Comparison of ENCODE assay signal across 35 cellular contexts in the genomic region with DNA sequence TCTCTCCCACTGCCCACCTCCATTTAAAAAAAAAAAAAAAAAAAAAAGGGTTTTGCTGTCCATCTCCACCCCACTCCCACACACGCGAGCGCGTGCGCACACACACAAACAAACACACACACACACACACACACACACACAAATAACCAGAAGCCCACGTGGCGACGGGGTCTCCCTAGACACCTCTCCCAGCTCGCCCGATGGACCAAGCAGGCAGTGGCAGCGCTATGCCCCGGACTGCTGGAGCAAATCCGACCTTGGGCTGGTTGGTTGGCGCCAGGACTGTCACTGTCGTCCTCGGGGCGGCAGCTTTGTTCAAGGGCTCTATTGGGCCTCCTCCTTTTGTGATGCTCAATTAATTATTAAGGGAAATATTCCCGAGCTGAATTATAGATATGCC. TPM values are rescaled to one million over a fixed set of nuclear protein-coding genes. Genes with fewer than 3 reads are reported as not detected.
"Had no signal": no experiment of that assay in that cellular context is flagged by ENCODE, and none has a peak within 500 bp of the region (broad histone marks: within the 10 kb centered on the region; RNA-seq: fewer than 3 reads in every experiment).

No MANE protein-coding gene starts in this region.

- DNase-seq: activated B cell treated with CpG ODN at 0.5 μM for 24 hours; activated CD4-positive, alpha-beta T cell treated with anti-CD3 and anti-CD28 coated beads, Interleukin-2, amount 50 U/mL, for 1 hour; activated CD8-positive, alpha-beta T cell treated with anti-CD3 and anti-CD28 coated beads for 36 hours; activated naive CD4-positive, alpha-beta T cell; activated T-cell treated with anti-CD3 and anti-CD28 coated beads, Interleukin-2, amount 50 U/mL, for 4 hours; dermis blood vessel endothelial cell; effector CD4-positive, alpha-beta T cell; esophagus squamous epithelium; foreskin melanocyte; lower lobe of right lung; mesenchymal stem cell; naive thymus-derived CD8-positive, alpha-beta T cell; sigmoid colon; small intestine; stimulated activated CD4-positive, alpha-beta T cell treated with anti-CD3 and anti-CD28 coated beads, Interleukin-4, amount 100 ng/mL, for 4 hours; stimulated activated CD8-positive, alpha-beta memory T cell treated with anti-CD3 and anti-CD28 coated beads, Interleukin-4, amount 100 ng/mL, for 48 hours; stimulated activated naive CD8-positive, alpha-beta T cell treated with anti-CD3 and anti-CD28 coated beads, Interleukin-15, amount 100 ng/mL, for 72 hours; substantia nigra had no signal

- H3K27me3 ChIP-seq: vagina had no signal

- ATAC-seq: activated CD8-positive, alpha-beta T cell treated with anti-CD3 and anti-CD28 coated beads for 36 hours; activated naive CD4-positive, alpha-beta T cell treated with anti-CD3 and anti-CD28 coated beads, Interleukin-2, amount 50 U/mL, for 72 hours; activated T-cell treated with anti-CD3 and anti-CD28 coated beads, Interleukin-2, amount 50 U/mL, for 4 hours; left lobe of liver; lower lobe of right lung; naive thymus-derived CD8-positive, alpha-beta T cell; stimulated activated memory B cell treated with anti-CD40 and anti-IgM and Interleukin-4, amounts not matched to agents 10 μg/mL and 1 μg/mL and 100 μg/mL, for 72 hours; stimulated activated naive CD8-positive, alpha-beta T cell treated with anti-CD3 and anti-CD28 coated beads, Interleukin-15, amount 100 ng/mL, for 72 hours had no signal

- FAIRE-seq: bronchial epithelial cell, colon, keratinocyte, small intestine had no signal

- H3K9me3 ChIP-seq: esophagus squamous epithelium, lower lobe of right lung, neutrophil, sigmoid colon, upper lobe of left lung, vagina had no signal

- H3K79me2 ChIP-seq: hepatocyte had no signal

- H3K27ac ChIP-seq: epithelial cell of prostate, esophagus squamous epithelium, hepatocyte, lower lobe of right lung, neutrophil, sigmoid colon, upper lobe of left lung, vagina had no signal

- H3K36me3 ChIP-seq: esophagus squamous epithelium, lower lobe of right lung, neutrophil, sigmoid colon, upper lobe of left lung, vagina had no signal

- H3K4me3 Mint-ChIP-seq: activated B cell treated with CpG ODN at 0.5 μM for 24 hours; activated CD8-positive, alpha-beta T cell treated with anti-CD3 and anti-CD28 coated beads for 36 hours; activated T-cell treated with anti-CD3 and anti-CD28 coated beads, Interleukin-2, amount 50 U/mL, for 4 hours; central memory CD8-positive, alpha-beta T cell; stimulated activated memory B cell treated with anti-CD40 and anti-IgM and Interleukin-4, amounts not matched to agents 10 μg/mL and 1 μg/mL and 100 μg/mL, for 72 hours; stimulated activated naive CD8-positive, alpha-beta T cell treated with anti-CD3 and anti-CD28 coated beads, Interleukin-15, amount 100 ng/mL, for 72 hours; T-helper 2 cell treated with Interferon-gamma antibody and Interleukin-4, amounts not matched to agents 5 μg/mL and 100 μg/mL, for 36 hours had no signal

- H3K9me3 Mint-ChIP-seq: activated B cell treated with CpG ODN at 0.5 μM for 24 hours; activated CD8-positive, alpha-beta T cell treated with anti-CD3 and anti-CD28 coated beads for 36 hours; activated T-cell treated with anti-CD3 and anti-CD28 coated beads, Interleukin-2, amount 50 U/mL, for 4 hours; activated T-helper 2 cell treated with anti-CD3 and anti-CD28 coated beads, Interferon-gamma antibody, Interleukin-2, Interleukin-4, amounts not matched to agents 10 μg/mL and 5 μg/mL and 100 μg/mL, durations not matched to agents 14 hours and 24 hours and 36 hours; stimulated activated memory B cell treated with anti-CD40 and anti-IgM and Interleukin-4, amounts not matched to agents 10 μg/mL and 1 μg/mL and 100 μg/mL, for 72 hours; T-helper 2 cell treated with Interferon-gamma antibody and Interleukin-4, amounts not matched to agents 5 μg/mL and 100 μg/mL, for 36 hours had no signal

- H2AFZ ChIP-seq: hepatocyte had no signal

- H3K36me3 Mint-ChIP-seq: stimulated activated memory B cell treated with anti-CD40 and anti-IgM and Interleukin-4, amounts not matched to agents 10 μg/mL and 1 μg/mL and 100 μg/mL, for 72 hours had no signal

- H3K4me3 ChIP-seq: esophagus squamous epithelium, lower lobe of right lung, sigmoid colon, upper lobe of left lung, vagina had no signal

- H3K4me1 Mint-ChIP-seq: activated B cell treated with CpG ODN at 0.5 μM for 24 hours; central memory CD8-positive, alpha-beta T cell; stimulated activated memory B cell treated with anti-CD40 and anti-IgM and Interleukin-4, amounts not matched to agents 10 μg/mL and 1 μg/mL and 100 μg/mL, for 72 hours; stimulated activated naive CD8-positive, alpha-beta T cell treated with anti-CD3 and anti-CD28 coated beads, Interleukin-15, amount 100 ng/mL, for 72 hours had no signal

- H3K27ac Mint-ChIP-seq: activated B cell treated with CpG ODN at 0.5 μM for 24 hours; activated CD8-positive, alpha-beta T cell treated with anti-CD3 and anti-CD28 coated beads for 36 hours; activated naive CD4-positive, alpha-beta T cell treated with anti-CD3 and anti-CD28 coated beads, Interleukin-2, amount 50 U/mL, for 72 hours; activated T-helper 2 cell treated with anti-CD3 and anti-CD28 coated beads, Interferon-gamma antibody, Interleukin-2, Interleukin-4, amounts not matched to agents 10 μg/mL and 5 μg/mL and 100 μg/mL, durations not matched to agents 14 hours and 24 hours and 36 hours; naive thymus-derived CD8-positive, alpha-beta T cell; progenitor cell of endocrine pancreas; stimulated activated memory B cell treated with anti-CD40 and anti-IgM and Interleukin-4, amounts not matched to agents 10 μg/mL and 1 μg/mL and 100 μg/mL, for 72 hours; stimulated activated naive CD8-positive, alpha-beta T cell treated with anti-CD3 and anti-CD28 coated beads, Interleukin-15, amount 100 ng/mL, for 72 hours; T-helper 2 cell treated with Interferon-gamma antibody and Interleukin-4, amounts not matched to agents 5 μg/mL and 100 μg/mL, for 36 hours had no signal

RNA-seq across cellular contexts. Expression of a gene that starts 1.6 kb away (rescaled TPM):
- total RNA-seq: activated B cell treated with CpG ODN at 0.5 μM for 24 hours; activated CD8-positive, alpha-beta T cell treated with anti-CD3 and anti-CD28 coated beads for 36 hours; activated naive CD4-positive, alpha-beta T cell treated with anti-CD3 and anti-CD28 coated beads, Interleukin-2, amount 50 U/mL, for 72 hours; activated T-cell treated with anti-CD3 and anti-CD28 coated beads, Interleukin-2, amount 50 U/mL, for 4 hours; activated T-helper 2 cell treated with anti-CD3 and anti-CD28 coated beads, Interferon-gamma antibody, Interleukin-2, Interleukin-4, amounts not matched to agents 10 μg/mL and 5 μg/mL and 100 μg/mL, durations not matched to agents 14 hours and 24 hours and 36 hours; bronchial epithelial cell; dermis blood vessel endothelial cell; esophagus squamous epithelium; left lobe of liver; naive thymus-derived CD8-positive, alpha-beta T cell; osteocyte; renal cortical epithelial cell; vagina had no signal
- polyA plus RNA-seq: keratinocyte; naive thymus-derived CD8-positive, alpha-beta T cell had no signal
